ENCODE assay signal across 18 cellular contexts in genomic region chrX:100745806-100746537, GRCh38. TPM values are rescaled to one million over a fixed set of nuclear protein-coding genes. Genes with fewer than 3 reads are reported as not detected.
DNase-seq lines count a peak whose midpoint lies in the region; ATAC-seq, FAIRE-seq and TF ChIP-seq lines count a peak whose summit lies in the region.
"Had no signal": no experiment of that assay in that cellular context is flagged by ENCODE, and none has a peak within 500 bp of the region (broad histone marks: within the 10 kb centered on the region; RNA-seq: fewer than 3 reads in every experiment).

No MANE protein-coding gene starts in this region.

- no peaks in the 10 kb centered on the region for H3K9me3 ChIP-seq in A549
- H3K9me3 ChIP-seq: thoracic aorta had no signal

- in situ Hi-C loops in KBM-7 (cut with MboI; ENCODE audit: low pct_unique_long_range_greater_than_20kb, low sequenced_read_pairs) = no loop called here
- in situ Hi-C loops in ACHN (cut with HindIII; ENCODE audit: low pct_ligation_motif_present, low pct_unique_long_range_greater_than_20kb, low sequenced_read_pairs) = no loop called here

- TF ChIP-seq POLR2A in A549 (IDR thresholded peaks at IDR 0.05; ENCODE audit: low read length) = no peak

- TF ChIP-seq CTCF in A549 (IDR thresholded peaks at IDR 0.05) = no peak
- no peak for TF ChIP-seq CTCF in fibroblast of villous mesenchyme (IDR thresholded peaks at IDR 0.05; ENCODE audit: insufficient read depth, low read depth, low read length)

- CTCF ChIA-PET in A549 (lab: Yijun Ruan, JAX) = interaction anchor here (0.8 to 1.2 kb wide), 3 partner anchors 22 to 23 kb away, joined by 3 to 5 read pairs (median 3); no protein-coding TSS in a partner anchor

- H3K4me1 ChIP-seq in A549 (no peaks in the 10 kb centered on the region), rectal smooth muscle tissue (ENCODE audit: control insufficient read depth, insufficient read depth, low read length) (peaks cover 4% of the 10 kb centered on the region)

- H3K4me2 ChIP-seq in A549 = peak overlapping the region; percentile 10; the same call in 1 of the 3 replicates
- H3K4me2 ChIP-seq: KMS-11 had no signal

- POLR2A ChIA-PET in A549 (lab: Yijun Ruan, JAX) = no interaction called here

- TF ChIP-seq EP300 in A549 (IDR thresholded peaks at IDR 0.05) = no peak

- FAIRE-seq in A549 (lab: Jason Lieb, UNC) = peak; percentile 94
- FAIRE-seq: GM12892 had no signal

- H3K4me3 ChIP-seq in A549 (no peak overlapping the region), fibroblast of villous mesenchyme (ENCODE audit: low read depth, low read length) (no peak overlapping the region), rectal smooth muscle tissue (ENCODE audit: low read length) (no peak overlapping the region)
- H3K4me3 ChIP-seq: thoracic aorta had no signal

- H3K27ac ChIP-seq in A549 (no peak overlapping the region), rectal smooth muscle tissue (ENCODE audit: low read depth, low read length) (peak overlapping the region; percentile 68)
- H3K27ac ChIP-seq: KMS-11, thoracic aorta had no signal

- ATAC-seq in A549 = no peak
- no peak for ATAC-seq in GM21576 (IDR thresholded peaks at IDR 0.05; ENCODE audit: unreplicated experiment)
- ATAC-seq in GM21723 (IDR thresholded peaks at IDR 0.05; ENCODE audit: unreplicated experiment) = no peak

- no peaks in the 10 kb centered on the region for H3K36me3 ChIP-seq in rectal smooth muscle tissue (ENCODE audit: control insufficient read depth, insufficient read depth, low read length)
- H3K36me3 ChIP-seq: thoracic aorta had no signal

- 24% methylated on average over 7 of the region's 7 CpGs for WGBS in A549 (ENCODE audit: missing lambda C conversion rate)

- TF ChIP-seq RAD21 in A549 (conservative IDR thresholded peaks at IDR 0.05 in 1 of 2, IDR thresholded peaks at IDR 0.05 in 1 of 2) = no peak

- DNase-seq in A549 (ENCODE audit: low read depth in 1 of 2, low spot score in 1 of 2) (no peak), RPMI7951 (ENCODE audit: low read depth) (peak; percentile 3), fibroblast of villous mesenchyme (ENCODE audit: low read depth) (peak; percentile 77), KBM-7 (no peak), ACHN (no peak)
- DNase-seq: activated CD4-positive, alpha-beta T cell treated with anti-CD3 and anti-CD28 coated beads, Interleukin-2, amount 50 U/mL, for 4 hours; activated naive CD4-positive, alpha-beta T cell treated with anti-CD3 and anti-CD28 coated beads, Interleukin-2, amount 10 ng/mL, durations not matched to agents 7 days and 5 days; dermis blood vessel endothelial cell; DMS53; head of caudate nucleus; NCI-H2081; T-helper 1 cell had no signal

- H3K9ac ChIP-seq in rectal smooth muscle tissue (ENCODE audit: low read length) = no peak overlapping the region
- H3K9ac ChIP-seq: KMS-11 had no signal

- H3K27me3 ChIP-seq in rectal smooth muscle tissue (ENCODE audit: control insufficient read depth, insufficient read depth, low read length) = no peaks in the 10 kb centered on the region

TF ChIP-seq in A549, 52 proteins besides CTCF, POLR2A, EP300 and RAD21:
- TF ChIP-seq ESRRA (IDR thresholded peaks at IDR 0.05; ENCODE audit: borderline replicate concordance, low read length) = no peak
- TF ChIP-seq ELK1 (IDR thresholded peaks at IDR 0.05; ENCODE audit: low read depth, low read length) = no peak
- no peak for TF ChIP-seq BHLHE40 (IDR thresholded peaks at IDR 0.05; ENCODE audit: low read depth, low read length)
- no peak for TF ChIP-seq CBX8 (IDR thresholded peaks at IDR 0.05)
- no peak for TF ChIP-seq EHF (CRISPR knock-in tag; IDR thresholded peaks at IDR 0.05)
TF ChIP-seq in A549: peak in this region for 0.

RNA-seq across cellular contexts. Expression of gene SYTL4, which starts 14.1 kb away (rescaled TPM):
- polyA plus RNA-seq in A549 (2011; rRNA removed) = 3.9 and 4.3 TPM in 2 replicates
- polyA plus RNA-seq in A549 (2012; cell fraction: cytosol; rRNA removed) = 0.86 and 1.1 TPM in 2 replicates
- polyA plus RNA-seq in A549 (2012; cell fraction: nucleus; rRNA removed) = 1.6 and 2.3 TPM in 2 replicates
- 3.1 to 3.6 TPM (median 3.3 TPM) in 3 replicates for polyA plus RNA-seq in A549 (2017; fragmentation: RNase III; extraction: RNeasy Plus Mini Kit Qiagen cat#74134 plus additional on column Dnase treatment)
- 1.5 and 2.6 TPM in 2 replicates for polyA minus RNA-seq in A549 (2011; rRNA and poly(A)+ RNA removed)
- 0.88 and 1.3 TPM in 2 replicates for total RNA-seq in RPMI7951 (2014; rRNA removed; shearing (Covaris generic))
- total RNA-seq in fibroblast of villous mesenchyme = 4.3 and 32.9 TPM in 2 replicates

Comparison
In these comparisons a context has a peak if more than half of its experiments do, and no peak if none do; other contexts are left out.
1. DNase-seq: peak in RPMI7951 (single experiment) and fibroblast of villous mesenchyme (single experiment); none in A549 (0 of 2), KBM-7 (single experiment) and ACHN (single experiment).